ENCODE assay signal across 26 cellular contexts in genomic region chr1:180628646-180629045, GRCh38.
"Had no signal": no experiment of that assay in that cellular context is flagged by ENCODE, and none has a peak within 500 bp of the region (broad histone marks: within the 10 kb centered on the region; RNA-seq: fewer than 3 reads in every experiment).

No MANE protein-coding gene starts in this region.

- ATAC-seq: effector memory CD8-positive, alpha-beta T cell; foreskin keratinocyte; gastroesophageal sphincter; heart right ventricle; left cardiac atrium; left lung; left ventricle myocardium superior; lower lobe of right lung; mucosa of descending colon had no signal

- FAIRE-seq: endometrium, endothelial cell of umbilical vein, frontal cortex, islet of Langerhans, keratinocyte had no signal

- H3K4me3 Mint-ChIP-seq: dendritic cell treated with granulocyte-macrophage colony-stimulating factor and Interleukin-4, amounts not matched to agents 40 ng/mL and 50 ng/mL, for 4 days; effector memory CD8-positive, alpha-beta T cell; endodermal cell; mesothelial cell of epicardium; naive B cell had no signal

- H3K27ac Mint-ChIP-seq: dendritic cell treated with granulocyte-macrophage colony-stimulating factor and Interleukin-4, amounts not matched to agents 40 ng/mL and 50 ng/mL, for 4 days; effector memory CD8-positive, alpha-beta T cell; endodermal cell; mesothelial cell of epicardium; naive B cell had no signal

- H3K9me3 Mint-ChIP-seq: dendritic cell treated with granulocyte-macrophage colony-stimulating factor and Interleukin-4, amounts not matched to agents 40 ng/mL and 50 ng/mL, for 4 days; effector memory CD8-positive, alpha-beta T cell; endodermal cell; mesothelial cell of epicardium had no signal

- H3K27ac ChIP-seq: colonic mucosa, esophagus muscularis mucosa, foreskin keratinocyte, gastroesophageal sphincter, heart right ventricle, left lung, lower lobe of right lung had no signal

- H3K4me3 ChIP-seq: colonic mucosa, esophagus muscularis mucosa, gastroesophageal sphincter, heart right ventricle, left lung, lower lobe of right lung, mucosa of descending colon had no signal

- H3K27me3 ChIP-seq: colonic mucosa, esophagus muscularis mucosa, foreskin keratinocyte, gastroesophageal sphincter, heart right ventricle, left lung had no signal

- H3K36me3 ChIP-seq: colonic mucosa, esophagus muscularis mucosa, gastroesophageal sphincter, heart right ventricle, left lung, lower lobe of right lung had no signal

- DNase-seq: colonic mucosa; cortex of kidney; effector CD8-positive, alpha-beta T cell; effector memory CD8-positive, alpha-beta T cell; endodermal cell; foreskin keratinocyte; glutamatergic neuron; head of caudate nucleus; heart right ventricle; hippocampal formation; left cardiac atrium; left lung; left ventricle myocardium superior; lower lobe of right lung; mesenchymal stem cell; mucosa of descending colon; naive B cell had no signal

- H3K36me3 Mint-ChIP-seq: mesothelial cell of epicardium had no signal

- H3K9me3 ChIP-seq: colonic mucosa, esophagus muscularis mucosa, gastroesophageal sphincter, heart right ventricle, left lung, lower lobe of right lung, mucosa of descending colon had no signal
